Comparison of ENCODE assay signal across 8 cellular contexts in genomic region chr14:74083784-74084276, GRCh38. TPM values are rescaled to one million over a fixed set of nuclear protein-coding genes. Genes with fewer than 3 reads are reported as not detected.
A peak's percentile ranks its signal among the peaks of the same experiment; 100 is the strongest.
DNase-seq lines count a peak whose midpoint lies in the region; ATAC-seq, FAIRE-seq and TF ChIP-seq lines count a peak whose summit lies in the region.

No MANE protein-coding gene starts in this region.

- no peak overlapping the region for H2BK120ac ChIP-seq in H1 (replicated peaks; ENCODE audit: low read depth, low read length)

- H3K27ac Mint-ChIP-seq in activated CD4-positive, alpha-beta T cell treated with anti-CD3 and anti-CD28 coated beads, Interleukin-2, amount 10 ng/mL, durations not matched to agents 7 days and 5 days = peak overlapping the region; percentile 99
- H3K27ac Mint-ChIP-seq in naive B cell = peak overlapping the region; percentile 78 to 98 (median 92)

- H3K27ac ChIP-seq in H1 (ENCODE audit: low read depth, low read length) = peak overlapping the region; percentile 89

- ATAC-seq in naive B cell (ENCODE audit: low read depth in 2 of 2) = peak; percentile 0
- no peak for ATAC-seq in HG02642 (IDR thresholded peaks at IDR 0.05; ENCODE audit: poor library complexity, unreplicated experiment)
- ATAC-seq in HG02884 (IDR thresholded peaks at IDR 0.05; ENCODE audit: unreplicated experiment) = no peak
- no peak for ATAC-seq in HG02885 (IDR thresholded peaks at IDR 0.05; ENCODE audit: poor library complexity, unreplicated experiment)

- no peak for TF ChIP-seq EP300 in H1 (IDR thresholded peaks at IDR 0.05; ENCODE audit: borderline replicate concordance in 1 of 2, low read depth in 2 of 2, low read length in 2 of 2)

- H4K91ac ChIP-seq in H1 (replicated peaks; ENCODE audit: insufficient read length, low read length) = peak overlapping the region; percentile 32

- peak overlapping the region; percentile 75 for H3K56ac ChIP-seq in H1 (replicated peaks; ENCODE audit: insufficient read length, low read depth, low read length)

- no peak for TF ChIP-seq RAD21 in H1 (IDR thresholded peaks at IDR 0.05 in 1 of 2, conservative IDR thresholded peaks at IDR 0.05 in 1 of 2; ENCODE audit: low read depth in 2 of 2, low read length in 2 of 2)

- H2AK5ac ChIP-seq in H1 (ENCODE audit: low read depth, low read length) = no peak overlapping the region; the same call in 1 of the 2 replicates

- 0 out of 2 replicates have a peak overlapping the region, but pooled peaks have one; percentile 7 for H2AFZ ChIP-seq in H1 (ENCODE audit: low read length)

- no peaks in the 10 kb centered on the region for H3K27me3 ChIP-seq in MG63
- H3K27me3 ChIP-seq in H1 (replicated peaks in 1 of 4; ENCODE audit: control insufficient read depth in 3 of 4, extremely low read depth in 1 of 4, insufficient read depth in 3 of 4, low read length in 3 of 4) = no peaks in the 10 kb centered on the region

- peak overlapping the region; percentile 81 to 99 (median 90) for H3K9ac ChIP-seq in H1 (replicated peaks in 1 of 4; ENCODE audit: extremely low read depth in 1 of 4, low read depth in 3 of 4, low read length in 3 of 4)

- peak overlapping the region; percentile 94 for H2BK12ac ChIP-seq in H1 (ENCODE audit: low read depth, low read length)

- H3K36me3 ChIP-seq in MG63 = no peaks in the 10 kb centered on the region
- H3K36me3 ChIP-seq in H1 (ENCODE audit: control insufficient read depth in 2 of 4, insufficient read depth in 4 of 4, low read length in 3 of 4) = no peaks in the 10 kb centered on the region

- WGBS in H1 (ENCODE audit: extremely low coverage in 1 of 2, insufficient coverage in 1 of 2, insufficient read length in 1 of 2, insufficient replicate concordance in 2 of 2, low coverage in 1 of 2, low lambda C conversion rate in 2 of 2, missing lambda C conversion rate in 1 of 2), 2 experiments = 1% methylated on average over 15 of the region's 15 CpGs; no CpG with 5 or more reads in 1 of the 2 experiments

- peak overlapping the region; percentile 75 to 76 for H3K4me2 ChIP-seq in H1 (ENCODE audit: insufficient read depth in 1 of 2, low read depth in 2 of 2, low read length in 2 of 2)

- H2BK15ac ChIP-seq in H1 (ENCODE audit: low read length) = no peak overlapping the region

- H3K4me3 Mint-ChIP-seq in activated CD4-positive, alpha-beta T cell treated with anti-CD3 and anti-CD28 coated beads, Interleukin-2, amount 10 ng/mL, durations not matched to agents 7 days and 5 days = peak overlapping the region; percentile 98
- peak overlapping the region; percentile 89 to 100 (median 98) for H3K4me3 Mint-ChIP-seq in naive B cell

- CTCF ChIA-PET in activated CD4-positive, alpha-beta T cell treated with anti-CD3 and anti-CD28 coated beads, Interleukin-2, amount 10 ng/mL, durations not matched to agents 7 days and 5 days (lab: Charles Lee) = interaction anchor here (0.6 to 1.7 kb wide), 3 partner anchors 11 to 324 kb away, joined by 3 to 9 read pairs (median 4); no protein-coding TSS in a partner anchor
- CTCF ChIA-PET in H1 (lab: Charles Lee; ENCODE audit: partially characterized antibody) = interaction anchor here (0.6 kb wide), 2 partner anchors 176 to 396 kb away, joined by 3 to 4 read pairs; no protein-coding TSS in a partner anchor

- H3K4me1 ChIP-seq in H1 (replicated peaks in 1 of 4; ENCODE audit: control insufficient read depth in 3 of 4, insufficient read depth in 4 of 4, low read length in 3 of 4) = peaks cover 0 to 3% (median 2%) of the 10 kb centered on the region in 4 experiments; a peak in 4 of 7 replicates

- H3K36me3 Mint-ChIP-seq in activated CD4-positive, alpha-beta T cell treated with anti-CD3 and anti-CD28 coated beads, Interleukin-2, amount 10 ng/mL, durations not matched to agents 7 days and 5 days (ENCODE audit: low read depth) = peaks cover 6% of the 10 kb centered on the region
- peaks cover 0 to 2% of the 10 kb centered on the region in 2 donors for H3K36me3 Mint-ChIP-seq in naive B cell

- peaks cover 36% of the 10 kb centered on the region for H3K4me1 Mint-ChIP-seq in activated CD4-positive, alpha-beta T cell treated with anti-CD3 and anti-CD28 coated beads, Interleukin-2, amount 10 ng/mL, durations not matched to agents 7 days and 5 days
- peaks cover 29 to 36% (median 34%) of the 10 kb centered on the region in 3 donors for H3K4me1 Mint-ChIP-seq in naive B cell

- no peak for DNase-seq in activated CD4-positive, alpha-beta T cell treated with anti-CD3 and anti-CD28 coated beads, Interleukin-2, amount 10 ng/mL, durations not matched to agents 7 days and 5 days
- no peak for DNase-seq in activated CD4-positive, alpha-beta T cell treated with anti-CD3 and anti-CD28 coated beads for 4 hours
- DNase-seq in MG63 = no peak
- DNase-seq in H1 (ENCODE audit: low read depth in 1 of 2, low spot score in 2 of 2) = no peak
- DNase-seq in naive B cell = no peak

- peak overlapping the region; percentile 88 for H3K4me3 ChIP-seq in MG63
- peak overlapping the region; percentile 86 to 99 (median 91) for H3K4me3 ChIP-seq in H1 (ENCODE audit: extremely low read depth in 1 of 4, insufficient read depth in 2 of 4, low read depth in 3 of 4, low read length in 4 of 4)

- H2BK5ac ChIP-seq in H1 (ENCODE audit: low read depth, low read length) = peak overlapping the region; percentile 96

- no peak for TF ChIP-seq POLR2A in H1 (IDR thresholded peaks at IDR 0.05; ENCODE audit: control extremely low read depth in 1 of 2, low read depth in 2 of 2, low read length in 2 of 2)

- H3K18ac ChIP-seq in H1 (ENCODE audit: extremely low read depth, low read length) = peak overlapping the region; percentile 71; the same call in 1 of the 2 replicates

- H3K9me3 ChIP-seq in MG63 = no peaks in the 10 kb centered on the region
- no peaks in the 10 kb centered on the region for H3K9me3 ChIP-seq in H1 (ENCODE audit: insufficient read depth in 2 of 2, low read depth in 1 of 2, low read length in 1 of 2)

- H3K4ac ChIP-seq in H1 (replicated peaks; ENCODE audit: insufficient read length, low read depth, low read length) = no peak overlapping the region

- H4K5ac ChIP-seq in H1 (ENCODE audit: insufficient read length, low read depth, low read length) = peak overlapping the region; percentile 43

- H3K79me2 ChIP-seq in H1 (ENCODE audit: control insufficient read depth in 1 of 2, insufficient read depth in 2 of 2, low read length in 2 of 2) = peaks cover 3 to 46% of the 10 kb centered on the region in 2 experiments; a peak in 3 of 4 replicates

- no peak for FAIRE-seq in H1 (lab: Jason Lieb, UNC)

- TF ChIP-seq CTCF in H1 (IDR thresholded peaks at IDR 0.05; ENCODE audit: control extremely low read depth in 1 of 3, insufficient read depth in 1 of 3, low read depth in 1 of 3, low read length in 3 of 3) = no peak

- H3K9me3 Mint-ChIP-seq in activated CD4-positive, alpha-beta T cell treated with anti-CD3 and anti-CD28 coated beads, Interleukin-2, amount 10 ng/mL, durations not matched to agents 7 days and 5 days = no peaks in the 10 kb centered on the region
- H3K9me3 Mint-ChIP-seq in naive B cell = no peaks in the 10 kb centered on the region

- no peak overlapping the region for H2BK20ac ChIP-seq in H1 (ENCODE audit: low read length)

- POLR2A ChIA-PET in activated CD4-positive, alpha-beta T cell treated with anti-CD3 and anti-CD28 coated beads, Interleukin-2, amount 10 ng/mL, durations not matched to agents 7 days and 5 days (lab: Charles Lee) = no interaction called here
- POLR2A ChIA-PET in H1 (lab: Charles Lee; ENCODE audit: partially characterized antibody) = interaction anchor here (1.0 to 5.4 kb wide), 6 partner anchors 10 to 158 kb away, joined by 3 to 26 read pairs (median 4); no protein-coding TSS in a partner anchor

- H4K20me1 ChIP-seq in H1 (replicated peaks in 1 of 2; ENCODE audit: control insufficient read depth in 1 of 2, insufficient read depth in 2 of 2, low read length in 2 of 2) = no peaks in the 10 kb centered on the region

- H3K23ac ChIP-seq in H1 (ENCODE audit: insufficient read length) = no peak overlapping the region

- no peaks in the 10 kb centered on the region; the same call in 1 of the 2 replicates for H3K79me1 ChIP-seq in H1 (ENCODE audit: low read depth, low read length)

- peak overlapping the region; percentile 97; the same call in 1 of the 2 replicates for H4K8ac ChIP-seq in H1 (ENCODE audit: extremely low read depth, insufficient read depth, low read length)

- H3K14ac ChIP-seq in H1 (ENCODE audit: insufficient read length) = no peak overlapping the region

- peaks cover 7% of the 10 kb centered on the region; the same call in 1 of the 2 replicates for H3K23me2 ChIP-seq in H1 (ENCODE audit: low read depth, low read length)

- no peaks in the 10 kb centered on the region for H3K27me3 Mint-ChIP-seq in activated CD4-positive, alpha-beta T cell treated with anti-CD3 and anti-CD28 coated beads, Interleukin-2, amount 10 ng/mL, durations not matched to agents 7 days and 5 days
- no peaks in the 10 kb centered on the region for H3K27me3 Mint-ChIP-seq in naive B cell

RNA-seq across cellular contexts. Expression of gene ALDH6A1, which starts 0.4 kb away (rescaled TPM):
- 10 to 100 TPM; 13.7 to 19.1 TPM for total RNA-seq in activated CD4-positive, alpha-beta T cell treated with anti-CD3 and anti-CD28 coated beads, Interleukin-2, amount 10 ng/mL, durations not matched to agents 7 days and 5 days
- total RNA-seq in MG63 (2014; rRNA removed; shearing (Covaris generic); ENCODE audit: low replicate concordance) = 6.6 and 24.9 TPM in 2 replicates
- 28.0 and 28.7 TPM in 2 replicates for total RNA-seq in H1 (2021; fragmentation: NEBNext Ultra II Directional; extraction: Animal tissue kit (Norgen Biotek cat#: 25700))
- polyA plus RNA-seq in H1 (2011; rRNA removed) = 10.5 and 12.1 TPM in 2 replicates
- polyA plus RNA-seq in H1 (2011; cell fraction: cytosol; rRNA removed) = 16.1 TPM
- 9.2 TPM for polyA plus RNA-seq in H1 (2011; cell fraction: nucleus; rRNA removed)
- 16.0 to 21.1 TPM (median 18.0 TPM) in 4 replicates for polyA plus RNA-seq in H1 (2012, experiment 1 of 2)
- 5.4 TPM for polyA plus RNA-seq in H1 (2012, experiment 2 of 2)
- polyA plus RNA-seq in H1 (2013, experiment 1 of 2) = 10.1 TPM
- 9.9 TPM for polyA plus RNA-seq in H1 (2013, experiment 2 of 2)
- 52.2 and 54.7 TPM in 2 replicates for polyA minus RNA-seq in H1 (2011; rRNA and poly(A)+ RNA removed)
- polyA minus RNA-seq in H1 (2011; cell fraction: cytosol; rRNA and poly(A)+ RNA removed) = 14.7 TPM
- 15.6 TPM for polyA minus RNA-seq in H1 (2011; cell fraction: nucleus; rRNA and poly(A)+ RNA removed)
- polyA plus RNA-seq in naive B cell (ENCODE audit: low read depth in 6 of 6) = 10 to 100 TPM; 14.5 to 24.3 (median 20.6) TPM

RNA-seq across cellular contexts. Expression of gene LIN52, which starts 0.9 kb away (rescaled TPM):
- total RNA-seq in activated CD4-positive, alpha-beta T cell treated with anti-CD3 and anti-CD28 coated beads, Interleukin-2, amount 10 ng/mL, durations not matched to agents 7 days and 5 days = 10 to 100 TPM; 13.0 to 14.7 TPM
- 6.9 and 9.8 TPM in 2 replicates for total RNA-seq in MG63 (2014; rRNA removed; shearing (Covaris generic); ENCODE audit: low replicate concordance)
- 11.3 and 11.6 TPM in 2 replicates for total RNA-seq in H1 (2021; fragmentation: NEBNext Ultra II Directional; extraction: Animal tissue kit (Norgen Biotek cat#: 25700))
- polyA plus RNA-seq in H1 (2011; rRNA removed) (4.7 and 6.8 TPM in 2 replicates), naive B cell (ENCODE audit: low read depth in 6 of 6) (10 to 100 TPM in 5 of 6 donors, 1 to 10 TPM in 1; 7.4 to 19.1 (median 11.9) TPM)
- polyA plus RNA-seq in H1 (2011; cell fraction: cytosol; rRNA removed) = 8.2 TPM
- 4.4 TPM for polyA plus RNA-seq in H1 (2011; cell fraction: nucleus; rRNA removed)
- polyA plus RNA-seq in H1 (2012, experiment 1 of 2) = 8.4 to 12.4 TPM (median 8.9 TPM) in 4 replicates
- 4.0 TPM for polyA plus RNA-seq in H1 (2012, experiment 2 of 2)
- polyA plus RNA-seq in H1 (2013, experiment 1 of 2) = 7.1 TPM
- 7.7 TPM for polyA plus RNA-seq in H1 (2013, experiment 2 of 2)
- 12.9 and 15.2 TPM in 2 replicates for polyA minus RNA-seq in H1 (2011; rRNA and poly(A)+ RNA removed)
- 9.0 TPM for polyA minus RNA-seq in H1 (2011; cell fraction: cytosol; rRNA and poly(A)+ RNA removed)
- polyA minus RNA-seq in H1 (2011; cell fraction: nucleus; rRNA and poly(A)+ RNA removed) = 23.4 TPM

Comparison
In these comparisons a context has a peak if more than half of its experiments do, and no peak if none do; other contexts are left out.
1. ATAC-seq: peak in naive B cell (2 of 2); none in HG02642 (single experiment), HG02884 (single experiment) and HG02885 (single experiment).